1 cellular context compared by ENCODE assay signal in the genomic region with DNA sequence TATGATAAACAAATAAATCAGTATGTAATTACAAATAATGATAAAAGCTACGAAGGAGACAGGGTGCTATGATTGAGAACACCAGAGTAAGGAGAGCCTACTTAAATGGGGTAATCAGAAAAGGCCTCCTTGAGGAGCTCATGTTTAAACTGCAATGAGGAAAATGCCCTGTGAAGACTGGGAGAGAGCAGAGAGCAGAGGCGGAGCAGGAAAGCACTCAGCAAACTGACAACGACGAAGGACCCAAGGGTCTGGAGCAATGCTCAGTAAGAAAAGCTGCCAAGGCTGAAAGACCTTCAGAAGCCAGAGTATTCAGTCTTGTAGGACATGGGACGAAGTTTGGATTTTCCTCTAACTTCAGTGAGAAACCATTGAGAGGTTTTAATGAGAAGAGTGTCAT.
TF ChIP-seq lines count a peak whose summit lies in the region.

No MANE protein-coding gene starts in this region.

TF ChIP-seq in H1, 55 proteins besides CTCF, POLR2A, EP300 and RAD21 (continued from another document):
- no peak for TF ChIP-seq ZNF274 (IDR thresholded peaks at IDR 0.05; ENCODE audit: borderline replicate concordance, extremely low read depth, low read length)
- no peak for TF ChIP-seq SIRT6 (IDR thresholded peaks at IDR 0.05; ENCODE audit: low read length)
- TF ChIP-seq CTBP2 (IDR thresholded peaks at IDR 0.05; ENCODE audit: borderline replicate concordance, insufficient read depth, insufficient read length, low read length), result no peak
